In genomic region chrX:72306085-72306801, GRCh38 we compare ENCODE assay signal across 8 cellular contexts. TPM values are rescaled to one million over a fixed set of nuclear protein-coding genes. Genes with fewer than 3 reads are reported as not detected.
A peak's percentile ranks its signal among the peaks of the same experiment; 100 is the strongest.
DNase-seq lines count a peak whose midpoint lies in the region; ATAC-seq and TF ChIP-seq lines count a peak whose summit lies in the region.

No MANE protein-coding gene starts in this region.

- H3K79me2 ChIP-seq in HCT116 (ENCODE audit: insufficient read depth, low read length): no peaks in the 10 kb centered on the region
- no peaks in the 10 kb centered on the region for H3K79me2 ChIP-seq in smooth muscle cell (ENCODE audit: low read depth)

- TF ChIP-seq CTCF in HCT116 (IDR thresholded peaks at IDR 0.05 in 2 of 3, conservative IDR thresholded peaks at IDR 0.05 in 1 of 3; ENCODE audit: borderline replicate concordance in 1 of 3, insufficient read depth in 1 of 3, low read depth in 2 of 3, low read length in 2 of 3): no peak
- TF ChIP-seq CTCF in smooth muscle cell (IDR thresholded peaks at IDR 0.05; ENCODE audit: borderline replicate concordance, insufficient read depth, poor library complexity, severe bottlenecking): no peak

- H3K4me1 ChIP-seq in HCT116 (ENCODE audit: control insufficient read depth in 1 of 2, insufficient read depth in 2 of 2, low read length in 2 of 2) (peaks cover 2 to 22% of the 10 kb centered on the region in 2 experiments; a peak in 3 of 4 replicates), smooth muscle cell (ENCODE audit: low read depth) (no peaks in the 10 kb centered on the region)

- BruUV-seq in HCT116 (replicated peaks; lab: Mats Ljungman, UMichigan): no TSS peak

- peaks cover 42% of the 10 kb centered on the region for H3K27me3 Mint-ChIP-seq in T-helper 17 cell

- CTCF ChIA-PET in HCT116 (lab: Charles Lee): no interaction called here

- intact Hi-C loops in HCT116 (cut with micrococcal nuclease) (loop anchor here (10.0 kb wide), 1 partner anchor 239 kb away; no protein-coding TSS in a partner anchor), left ventricle myocardium superior (cut with micrococcal nuclease) (no loop called here)

- H3K36me3 ChIP-seq in HCT116 (ENCODE audit: control insufficient read depth in 1 of 2, insufficient read depth in 2 of 2, low read length in 2 of 2) (no peaks in the 10 kb centered on the region), smooth muscle cell (ENCODE audit: low read depth) (no peaks in the 10 kb centered on the region)

- WGBS in smooth muscle cell (ENCODE audit: low lambda C conversion rate): 31% methylated on average over 31 of the region's 92 CpGs

- H3K27me3 ChIP-seq in HCT116 (ENCODE audit: insufficient read depth, low read length) (no peaks in the 10 kb centered on the region; the same call in 1 of the 2 replicates), smooth muscle cell (ENCODE audit: low read depth) (peaks cover 53% of the 10 kb centered on the region)

- DNase-seq in Daoy (ENCODE audit: low read depth) (peak; percentile 30), HCT116 (ENCODE audit: low read depth, low spot score) (no peak), T-helper 17 cell (peak in 1 of 3 donors; percentile 11), left ventricle myocardium superior (peak; percentile 26), smooth muscle cell (lab: John Stamatoyannopoulos, UW; ENCODE audit: unreplicated experiment) (no peak)
- DNase-seq in stimulated activated CD4-positive, alpha-beta T cell treated with anti-CD3 and anti-CD28 coated beads, Interleukin-4, amount 100 ng/mL, for 4 hours: no peak

- H3K9ac ChIP-seq in HCT116 (ENCODE audit: low read length) (peak overlapping the region; percentile 17; the same call in 1 of the 2 replicates), smooth muscle cell (ENCODE audit: low read depth) (no peak overlapping the region)

- no peaks in the 10 kb centered on the region for H3F3A ChIP-seq in smooth muscle cell (ENCODE audit: low read depth)

- H3K4me2 ChIP-seq in HCT116 (ENCODE audit: low read length) (peak overlapping the region; percentile 84), smooth muscle cell (peak overlapping the region; percentile 82)

- H3K4me3 ChIP-seq in HCT116 (replicated peaks in 1 of 2; ENCODE audit: low read depth in 1 of 2, low read length in 2 of 2) (peak overlapping the region; percentile 51 to 60), smooth muscle cell (peak overlapping the region; percentile 51)

- RAD21 ChIA-PET in HCT116 (lab: Charles Lee; ENCODE audit: low non-redundant PET in 1 of 2, low total read pairs in 2 of 2, uncharacterized antibody in 2 of 2, unreplicated experiment in 2 of 2): interaction anchor here in 1 of 2 experiments (0.7 kb wide), 1 partner anchor 13 kb away, joined by 5 read pairs; no protein-coding TSS in a partner anchor

- H3K9me3 ChIP-seq in HCT116 (ENCODE audit: control insufficient read depth in 1 of 2, insufficient read depth in 1 of 2, low read depth in 1 of 2, low read length in 2 of 2) (no peaks in the 10 kb centered on the region), T-helper 17 cell (ENCODE audit: control insufficient read depth, low read length, poor library complexity, severe bottlenecking) (no peaks in the 10 kb centered on the region), smooth muscle cell (replicated peaks; ENCODE audit: low read depth) (no peaks in the 10 kb centered on the region)

- no peak overlapping the region for H3K27ac Mint-ChIP-seq in T-helper 17 cell

- H3K4me1 Mint-ChIP-seq in T-helper 17 cell: peaks cover 14% of the 10 kb centered on the region

- H2AFZ ChIP-seq in HCT116 (ENCODE audit: low read depth, low read length, poor library complexity, severe bottlenecking) (no peak overlapping the region), smooth muscle cell (ENCODE audit: low read depth) (no peak overlapping the region)

- no peak for TF ChIP-seq RAD21 in HCT116 (IDR thresholded peaks at IDR 0.05; ENCODE audit: low read depth)

- H3K27ac ChIP-seq in HCT116 (ENCODE audit: low read depth, low read length) (no peak overlapping the region), smooth muscle cell (ENCODE audit: low read depth) (no peak overlapping the region)

- H4K20me1 ChIP-seq in HCT116 (ENCODE audit: insufficient read depth) (no peaks in the 10 kb centered on the region), smooth muscle cell (ENCODE audit: low read depth) (no peaks in the 10 kb centered on the region)

- TF ChIP-seq POLR2A in HCT116 (IDR thresholded peaks at IDR 0.05; ENCODE audit: borderline replicate concordance, extremely low read depth, insufficient read depth, insufficient read length): no peak

- no peaks in the 10 kb centered on the region for H3K9me2 ChIP-seq in HCT116 (ENCODE audit: insufficient read depth)

- H3K4me3 Mint-ChIP-seq in T-helper 17 cell: peak overlapping the region; percentile 91

- ATAC-seq in HCT116 (peak; percentile 24), T-helper 17 cell (peak; percentile 23), left ventricle myocardium superior (no peak), HG03280 (IDR thresholded peaks at IDR 0.05; ENCODE audit: unreplicated experiment) (no peak), HG03565 (IDR thresholded peaks at IDR 0.05; ENCODE audit: unreplicated experiment) (no peak)

- no peaks in the 10 kb centered on the region for H3K36me3 Mint-ChIP-seq in T-helper 17 cell (ENCODE audit: low read depth)

- POLR2A ChIA-PET in HCT116 (lab: Charles Lee): interaction anchor here (1.4 kb wide), 1 partner anchor 29 kb away, joined by 3 read pairs; the partner anchor contains the start of gene RPS4X

TF ChIP-seq in HCT116, 20 proteins besides CTCF, POLR2A, EP300 and RAD21:
- TF ChIP-seq ELF1 (IDR thresholded peaks at IDR 0.05; ENCODE audit: borderline replicate concordance, low read depth) (no peak), EGR1 (IDR thresholded peaks at IDR 0.05; ENCODE audit: low read depth) (0 out of 2 replicates have a peak, but pooled peaks have one; percentile 6)

RNA-seq across cellular contexts. Expression of gene CITED1, which starts 0.5 kb away (rescaled TPM):
- total RNA-seq in Daoy (2014; rRNA removed; shearing (Covaris generic)): 1.1 and 3.1 TPM in 2 replicates
- 2.8 TPM for total RNA-seq in HCT116 (2021; ENCODE audit: unreplicated experiment)
- polyA plus RNA-seq in HCT116 (2012): 0.92 and 1.6 TPM in 2 replicates
- 1 to 10 TPM in 1 of 2 donors, not detected in 1; 1.5 TPM for total RNA-seq in T-helper 17 cell
- total RNA-seq in left ventricle myocardium superior: not detected
- total RNA-seq in smooth muscle cell: 1.0 TPM in 1 of 2 replicates, not detected in the other
- polyA plus RNA-seq in smooth muscle cell: 0.42 and 1.1 TPM in 2 replicates

RNA-seq across cellular contexts. Expression of gene RPS4X, which starts 29.2 kb away (rescaled TPM):
- total RNA-seq in Daoy (2014; rRNA removed; shearing (Covaris generic)): 816 and 906 TPM in 2 replicates
- 1,125 TPM for total RNA-seq in HCT116 (2021; ENCODE audit: unreplicated experiment)
- polyA plus RNA-seq in HCT116 (2012): 1,648 and 1,992 TPM in 2 replicates
- total RNA-seq in T-helper 17 cell: 1,000 to 10,000 TPM; 1,445 to 1,548 TPM
- total RNA-seq in left ventricle myocardium superior: 380 TPM
- total RNA-seq in smooth muscle cell: 618 and 691 TPM in 2 replicates
- polyA plus RNA-seq in smooth muscle cell: 190 and 228 TPM in 2 replicates

Comparison
In these comparisons a context has a peak if more than half of its experiments do, and no peak if none do; other contexts are left out.
1. DNase-seq: peak in Daoy (single experiment) and left ventricle myocardium superior (single experiment); none in HCT116 (single experiment), smooth muscle cell (single experiment) and stimulated activated CD4-positive, alpha-beta T cell treated with anti-CD3 and anti-CD28 coated beads, Interleukin-4, amount 100 ng/mL, for 4 hours (0 of 2).
2. ATAC-seq: peak in HCT116 (single experiment) and T-helper 17 cell (single experiment); none in left ventricle myocardium superior (single experiment), HG03280 (single experiment) and HG03565 (single experiment).